ENCODE assay signal across 18 cellular contexts in the genomic region with DNA sequence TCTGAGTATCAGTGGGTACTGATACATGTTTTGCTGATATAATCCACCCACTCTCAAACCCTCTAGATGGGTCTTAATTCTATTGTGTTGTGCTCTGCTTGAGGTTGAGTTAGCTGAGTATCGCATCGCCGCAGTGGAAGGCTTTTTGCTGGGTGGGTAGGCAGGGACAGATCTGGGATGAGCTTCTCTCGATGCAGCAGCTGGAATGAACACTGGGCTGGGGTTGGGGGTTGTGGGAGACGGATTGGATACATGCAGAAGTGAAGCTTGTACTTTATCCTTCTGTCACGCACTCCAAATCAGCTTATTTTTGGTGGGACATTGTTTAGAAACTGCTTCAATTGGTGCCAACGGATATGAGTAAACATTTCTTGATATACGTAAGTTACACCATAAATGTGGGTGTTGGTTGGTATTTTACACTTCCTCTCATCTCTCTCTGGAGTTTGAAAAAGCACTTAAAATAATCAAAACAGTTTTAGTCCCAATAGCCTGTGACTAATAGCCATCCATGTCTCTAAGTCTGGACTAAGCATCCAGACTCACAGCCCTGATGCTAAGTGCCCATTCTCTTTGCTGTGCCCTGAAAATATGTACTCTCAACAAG.
DNase-seq lines count a peak whose midpoint lies in the region; ATAC-seq and TF ChIP-seq lines count a peak whose summit lies in the region.
"Had no signal": no experiment of that assay in that cellular context is flagged by ENCODE, and none has a peak within 500 bp of the region (broad histone marks: within the 10 kb centered on the region; RNA-seq: fewer than 3 reads in every experiment).

No MANE protein-coding gene starts in this region.

- no peak for TF ChIP-seq CTCF in natural killer cell (IDR thresholded peaks at IDR 0.05)
- TF ChIP-seq CTCF in RWPE2 (IDR thresholded peaks at IDR 0.05; ENCODE audit: poor library complexity, severe bottlenecking) = no peak
- no peak for TF ChIP-seq CTCF in fibroblast of pulmonary artery (IDR thresholded peaks at IDR 0.05; ENCODE audit: low read length, missing control alignments)

- H3K9me3 Mint-ChIP-seq in natural killer cell treated with Interleukin-12 subunit alpha and Interleukin-12 subunit beta and Interleukin-15 and Interleukin-18, amount 100 ng/mL, for 72 hours = no peaks in the 10 kb centered on the region
- H3K9me3 Mint-ChIP-seq in natural killer cell = no peaks in the 10 kb centered on the region
- H3K9me3 Mint-ChIP-seq in activated T-cell treated with anti-CD3 and anti-CD28 coated beads, Interleukin-2, amount 50 U/mL, for 24 hours = no peaks in the 10 kb centered on the region
- H3K9me3 Mint-ChIP-seq: activated T-helper 1 cell treated with anti-CD3 and anti-CD28 coated beads, Interleukin-12 subunit alpha, Interleukin-12 subunit beta, Interleukin-2, Interleukin-4 antibody, amounts not matched to agents 30 ng/mL and 10 ng/mL and 1 ng/mL, durations not matched to agents 14 hours and 24 hours and 36 hours; mesothelial cell of epicardium; stimulated activated naive B cell treated with anti-CD40 and anti-IgM and Interleukin-4, amounts not matched to agents 10 μg/mL and 1 μg/mL and 100 μg/mL, for 72 hours had no signal

- H3K9me3 ChIP-seq in RWPE2 (ENCODE audit: severe bottlenecking) = no peaks in the 10 kb centered on the region
- H3K9me3 ChIP-seq: neutrophil, tibial nerve had no signal

- H3K4me3 ChIP-seq in RWPE2 (ENCODE audit: severe bottlenecking) = no peak overlapping the region
- no peak overlapping the region for H3K4me3 ChIP-seq in fibroblast of pulmonary artery (replicated peaks; ENCODE audit: low read depth, low read length)
- H3K4me3 ChIP-seq: SJCRH30, tibial nerve had no signal

- H3K4me3 Mint-ChIP-seq in natural killer cell treated with Interleukin-12 subunit alpha and Interleukin-12 subunit beta and Interleukin-15 and Interleukin-18, amount 100 ng/mL, for 72 hours = peak overlapping the region; percentile 25
- H3K4me3 Mint-ChIP-seq in natural killer cell = no peak overlapping the region
- no peak overlapping the region for H3K4me3 Mint-ChIP-seq in activated T-cell treated with anti-CD3 and anti-CD28 coated beads, Interleukin-2, amount 50 U/mL, for 24 hours
- H3K4me3 Mint-ChIP-seq: activated B cell treated with CpG ODN at 0.5 μM for 24 hours; activated T-helper 1 cell treated with anti-CD3 and anti-CD28 coated beads, Interleukin-12 subunit alpha, Interleukin-12 subunit beta, Interleukin-2, Interleukin-4 antibody, amounts not matched to agents 30 ng/mL and 10 ng/mL and 1 ng/mL, durations not matched to agents 14 hours and 24 hours and 36 hours; mesothelial cell of epicardium; stimulated activated naive B cell treated with anti-CD40 and anti-IgM and Interleukin-4, amounts not matched to agents 10 μg/mL and 1 μg/mL and 100 μg/mL, for 72 hours had no signal

- H3K4me1 ChIP-seq in RWPE2 (ENCODE audit: insufficient read depth, poor library complexity, severe bottlenecking) = no peaks in the 10 kb centered on the region

- no peaks in the 10 kb centered on the region for H3K36me3 ChIP-seq in RWPE2 (ENCODE audit: low read depth)
- H3K36me3 ChIP-seq: neutrophil, SJCRH30, tibial nerve had no signal

- intact Hi-C loops in natural killer cell (cut with micrococcal nuclease) = no loop called here

- peaks cover 4% of the 10 kb centered on the region in 2 donors for H3K27me3 Mint-ChIP-seq in natural killer cell treated with Interleukin-12 subunit alpha and Interleukin-12 subunit beta and Interleukin-15 and Interleukin-18, amount 100 ng/mL, for 72 hours
- H3K27me3 Mint-ChIP-seq in natural killer cell (ENCODE audit: low read depth in 2 of 2) = peaks cover 3 to 10% of the 10 kb centered on the region in 2 donors
- no peaks in the 10 kb centered on the region for H3K27me3 Mint-ChIP-seq in activated T-cell treated with anti-CD3 and anti-CD28 coated beads, Interleukin-2, amount 50 U/mL, for 24 hours
- H3K27me3 Mint-ChIP-seq: activated B cell treated with CpG ODN at 0.5 μM for 24 hours had no signal

- H3K27ac Mint-ChIP-seq in natural killer cell treated with Interleukin-12 subunit alpha and Interleukin-12 subunit beta and Interleukin-15 and Interleukin-18, amount 100 ng/mL, for 72 hours = no peak overlapping the region
- H3K27ac Mint-ChIP-seq in natural killer cell = no peak overlapping the region
- H3K27ac Mint-ChIP-seq in activated T-cell treated with anti-CD3 and anti-CD28 coated beads, Interleukin-2, amount 50 U/mL, for 24 hours = no peak overlapping the region
- H3K27ac Mint-ChIP-seq: activated B cell treated with CpG ODN at 0.5 μM for 24 hours; activated T-helper 1 cell treated with anti-CD3 and anti-CD28 coated beads, Interleukin-12 subunit alpha, Interleukin-12 subunit beta, Interleukin-2, Interleukin-4 antibody, amounts not matched to agents 30 ng/mL and 10 ng/mL and 1 ng/mL, durations not matched to agents 14 hours and 24 hours and 36 hours; mesothelial cell of epicardium; stimulated activated naive B cell treated with anti-CD40 and anti-IgM and Interleukin-4, amounts not matched to agents 10 μg/mL and 1 μg/mL and 100 μg/mL, for 72 hours had no signal

- H3K27ac ChIP-seq in RWPE2 (ENCODE audit: poor library complexity, severe bottlenecking) = no peak overlapping the region
- H3K27ac ChIP-seq: neutrophil, SJCRH30, tibial nerve had no signal

- DNase-seq in natural killer cell treated with Interleukin-12 subunit alpha and Interleukin-12 subunit beta and Interleukin-15 and Interleukin-18, amount 100 ng/mL, for 72 hours (ENCODE audit: low spot score) = no peak
- DNase-seq in natural killer cell (no peak), RWPE2 (ENCODE audit: low spot score) (no peak), fibroblast of pulmonary artery (ENCODE audit: low read depth) (peak; percentile 61), epidermal melanocyte (ENCODE audit: insufficient read length, low spot score) (no peak), activated T-cell treated with anti-CD3 and anti-CD28 coated beads for 4 hours (no peak)
- no peak for DNase-seq in activated T-cell treated with anti-CD3 and anti-CD28 coated beads, Interleukin-2, amount 50 U/mL, for 24 hours
- DNase-seq: effector CD4-positive, alpha-beta T cell; NCI-H1092 treated with DMSO at 0.1 percent for 48 hours; NCI-H2171 had no signal

- peak in 1 of 2 donors; percentile 55 for ATAC-seq in natural killer cell treated with Interleukin-12 subunit alpha and Interleukin-12 subunit beta and Interleukin-15 and Interleukin-18, amount 100 ng/mL, for 72 hours
- no peak for ATAC-seq in natural killer cell
- ATAC-seq in RWPE2 (ENCODE audit: low read depth) = peak; percentile 42
- no peak for ATAC-seq in HG02840 (IDR thresholded peaks at IDR 0.05; ENCODE audit: low FRiP score, unreplicated experiment)

- H3K36me3 Mint-ChIP-seq in natural killer cell treated with Interleukin-12 subunit alpha and Interleukin-12 subunit beta and Interleukin-15 and Interleukin-18, amount 100 ng/mL, for 72 hours = no peaks in the 10 kb centered on the region
- no peaks in the 10 kb centered on the region for H3K36me3 Mint-ChIP-seq in natural killer cell
- H3K36me3 Mint-ChIP-seq in activated T-cell treated with anti-CD3 and anti-CD28 coated beads, Interleukin-2, amount 50 U/mL, for 24 hours (ENCODE audit: low read depth) = no peaks in the 10 kb centered on the region
- H3K36me3 Mint-ChIP-seq: mesothelial cell of epicardium had no signal

- H3K4me1 Mint-ChIP-seq in natural killer cell treated with Interleukin-12 subunit alpha and Interleukin-12 subunit beta and Interleukin-15 and Interleukin-18, amount 100 ng/mL, for 72 hours (ENCODE audit: low read depth in 2 of 2) = peaks cover 1 to 6% of the 10 kb centered on the region in 2 donors
- peaks cover 0 to 3% of the 10 kb centered on the region in 2 donors for H3K4me1 Mint-ChIP-seq in natural killer cell
- no peaks in the 10 kb centered on the region for H3K4me1 Mint-ChIP-seq in activated T-cell treated with anti-CD3 and anti-CD28 coated beads, Interleukin-2, amount 50 U/mL, for 24 hours (ENCODE audit: low read depth)
- H3K4me1 Mint-ChIP-seq: activated B cell treated with CpG ODN at 0.5 μM for 24 hours; stimulated activated naive B cell treated with anti-CD40 and anti-IgM and Interleukin-4, amounts not matched to agents 10 μg/mL and 1 μg/mL and 100 μg/mL, for 72 hours had no signal

- no peaks in the 10 kb centered on the region for H3K27me3 ChIP-seq in RWPE2 (ENCODE audit: insufficient read depth, poor library complexity, severe bottlenecking)
- H3K27me3 ChIP-seq: neutrophil, SJCRH30, tibial nerve had no signal
